Comparison of ENCODE assay signal across 15 cellular contexts in the genomic region with DNA sequence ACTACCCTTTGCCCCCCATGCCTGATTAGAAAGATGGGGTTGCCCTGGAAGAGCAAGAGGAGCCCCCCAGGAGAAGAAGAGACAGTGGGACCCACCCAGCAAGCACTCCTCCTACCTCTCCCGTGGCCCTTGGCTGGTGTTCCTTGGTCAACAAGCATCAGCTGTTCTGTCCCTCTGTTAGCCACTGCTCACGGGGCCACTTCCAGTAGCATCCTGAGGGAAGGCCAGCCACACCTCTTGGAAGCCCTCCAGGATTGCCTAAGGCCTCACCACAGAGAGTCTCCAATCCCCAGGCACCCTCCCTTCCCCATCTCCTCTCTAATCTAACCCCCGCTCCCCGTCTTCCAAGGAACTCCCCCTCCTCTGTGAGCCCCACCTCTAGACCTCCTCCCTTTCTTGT.
"Had no signal": no experiment of that assay in that cellular context is flagged by ENCODE, and none has a peak within 500 bp of the region (broad histone marks: within the 10 kb centered on the region; RNA-seq: fewer than 3 reads in every experiment).

No MANE protein-coding gene starts in this region.

- ATAC-seq: gastroesophageal sphincter, right cardiac atrium, WTC11 had no signal

- H3K36me3 ChIP-seq: gastroesophageal sphincter, left ventricle myocardium inferior, neutrophil, transverse colon had no signal

- H3K27ac Mint-ChIP-seq: activated T-helper 1 cell treated with anti-CD3 and anti-CD28 coated beads, Interleukin-12 subunit alpha, Interleukin-12 subunit beta, Interleukin-2, Interleukin-4 antibody, amounts not matched to agents 30 ng/mL and 10 ng/mL and 1 ng/mL, durations not matched to agents 14 hours and 24 hours and 36 hours; mesothelial cell of epicardium; WTC11 had no signal

- H3K36me3 Mint-ChIP-seq: mesothelial cell of epicardium, WTC11 had no signal

- H3K27ac ChIP-seq: gastroesophageal sphincter, left ventricle myocardium inferior, neutrophil, transverse colon had no signal

- H3K9me3 Mint-ChIP-seq: activated T-helper 1 cell treated with anti-CD3 and anti-CD28 coated beads, Interleukin-12 subunit alpha, Interleukin-12 subunit beta, Interleukin-2, Interleukin-4 antibody, amounts not matched to agents 30 ng/mL and 10 ng/mL and 1 ng/mL, durations not matched to agents 14 hours and 24 hours and 36 hours; mesothelial cell of epicardium; WTC11 had no signal

- H3K9me3 ChIP-seq: gastroesophageal sphincter, left ventricle myocardium inferior, neutrophil, transverse colon had no signal

- DNase-seq: activated CD4-positive, alpha-beta T cell treated with anti-CD3 and anti-CD28 coated beads for 48 hours; activated naive CD4-positive, alpha-beta T cell treated with Interleukin-2 at 50 U/mL for 16 hours; caudate nucleus; cortex of kidney; effector CD8-positive, alpha-beta T cell; left ventricle myocardium inferior; stimulated activated naive CD4-positive, alpha-beta T cell; substantia nigra; transverse colon had no signal

- H3K4me1 ChIP-seq: transverse colon had no signal

- H3K4me3 Mint-ChIP-seq: activated T-helper 1 cell treated with anti-CD3 and anti-CD28 coated beads, Interleukin-12 subunit alpha, Interleukin-12 subunit beta, Interleukin-2, Interleukin-4 antibody, amounts not matched to agents 30 ng/mL and 10 ng/mL and 1 ng/mL, durations not matched to agents 14 hours and 24 hours and 36 hours; mesothelial cell of epicardium; WTC11 had no signal

- H3K4me3 ChIP-seq: gastroesophageal sphincter, left ventricle myocardium inferior, transverse colon had no signal
